In the genomic region with DNA sequence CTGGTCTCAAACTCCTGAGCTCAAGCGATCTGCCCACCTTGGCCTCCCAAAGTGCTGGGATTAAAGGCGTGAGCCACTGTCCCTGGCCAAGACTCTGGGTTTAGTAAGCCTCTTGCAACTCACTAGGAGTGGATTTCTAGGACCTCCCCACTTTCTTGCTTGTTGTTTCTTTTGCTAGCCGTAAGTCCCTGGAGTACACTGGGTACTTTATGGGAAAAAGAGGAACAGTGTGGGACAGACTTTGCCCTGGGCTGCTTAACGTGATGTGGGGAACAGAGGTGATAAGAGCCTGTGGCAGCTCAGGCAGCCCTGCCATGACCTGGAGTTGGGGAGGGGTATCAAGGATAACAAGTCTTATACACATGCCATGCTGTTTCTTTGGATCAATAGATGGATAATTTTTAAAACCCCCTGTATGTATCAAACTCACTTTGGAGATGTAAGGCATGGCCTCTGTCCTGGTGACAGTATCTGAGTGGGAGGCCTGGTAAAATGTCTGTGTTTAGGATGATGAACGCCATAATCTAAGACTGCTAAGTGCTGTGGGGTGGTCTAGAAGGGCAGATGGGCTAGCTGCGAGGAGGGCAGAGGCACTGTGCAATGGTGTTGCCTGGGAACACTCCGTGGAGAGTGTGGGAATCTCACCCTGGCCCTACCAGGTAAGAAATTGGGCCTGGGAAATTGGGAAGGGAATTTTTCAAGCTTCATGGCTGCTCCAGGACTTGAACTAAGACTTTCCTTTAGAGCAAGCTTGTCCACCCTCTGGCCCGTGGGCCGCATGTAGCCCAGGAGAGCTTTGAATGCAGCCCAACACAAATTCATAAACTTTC, we compare ENCODE assay signal across 1 cellular context.
TF ChIP-seq lines count a peak whose summit lies in the region.

No MANE protein-coding gene starts in this region.

TF ChIP-seq in A549, 52 proteins besides CTCF, POLR2A, EP300 and RAD21 (continued from another document):
- TF ChIP-seq PBX3 (IDR thresholded peaks at IDR 0.05), result no peak
- TF ChIP-seq, protein P1, sequence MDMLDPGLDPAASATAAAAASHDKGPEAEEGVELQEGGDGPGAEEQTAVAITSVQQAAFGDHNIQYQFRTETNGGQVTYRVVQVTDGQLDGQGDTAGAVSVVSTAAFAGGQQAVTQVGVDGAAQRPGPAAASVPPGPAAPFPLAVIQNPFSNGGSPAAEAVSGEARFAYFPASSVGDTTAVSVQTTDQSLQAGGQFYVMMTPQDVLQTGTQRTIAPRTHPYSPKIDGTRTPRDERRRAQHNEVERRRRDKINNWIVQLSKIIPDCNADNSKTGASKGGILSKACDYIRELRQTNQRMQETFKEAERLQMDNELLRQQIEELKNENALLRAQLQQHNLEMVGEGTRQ (IDR thresholded peaks at IDR 0.05), result no peak
- TF ChIP-seq BHLHE40 (IDR thresholded peaks at IDR 0.05; ENCODE audit: low read depth, low read length), result no peak
- TF ChIP-seq RFX5 (IDR thresholded peaks at IDR 0.05), result no peak
- 0 out of 2 replicates have a peak, but pooled peaks have one; percentile 16 for TF ChIP-seq TP53 (CRISPR knock-in tag; IDR thresholded peaks at IDR 0.05)
- TF ChIP-seq, protein P2, sequence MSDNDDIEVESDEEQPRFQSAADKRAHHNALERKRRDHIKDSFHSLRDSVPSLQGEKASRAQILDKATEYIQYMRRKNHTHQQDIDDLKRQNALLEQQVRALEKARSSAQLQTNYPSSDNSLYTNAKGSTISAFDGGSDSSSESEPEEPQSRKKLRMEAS (IDR thresholded peaks at IDR 0.05), result no peak
- TF ChIP-seq HEYL (CRISPR knock-in tag; IDR thresholded peaks at IDR 0.05), result peak; percentile 45; the same call in 1 of the 2 replicates
- no peak for TF ChIP-seq NR3C1 (IDR thresholded peaks at IDR 0.05)
- no peak for TF ChIP-seq RARB (CRISPR knock-in tag; IDR thresholded peaks at IDR 0.05)
- TF ChIP-seq CBX8 (IDR thresholded peaks at IDR 0.05), result no peak
- no peak for TF ChIP-seq TFCP2L1 (CRISPR knock-in tag; IDR thresholded peaks at IDR 0.05)
- no peak for TF ChIP-seq GATA3 (IDR thresholded peaks at IDR 0.05; ENCODE audit: borderline replicate concordance)
- TF ChIP-seq NFE2L2 (conservative IDR thresholded peaks at IDR 0.05; ENCODE audit: low read length), result no peak
- no peak for TF ChIP-seq PHF8 (IDR thresholded peaks at IDR 0.05; ENCODE audit: borderline replicate concordance, low read depth)
- TF ChIP-seq FOSL2 (IDR thresholded peaks at IDR 0.05), result no peak
- no peak for TF ChIP-seq FOSL2 (CRISPR knock-in tag; IDR thresholded peaks at IDR 0.05)
- peak; percentile 51; the same call in 1 of the 2 replicates for TF ChIP-seq HOXB13 (CRISPR knock-in tag; IDR thresholded peaks at IDR 0.05; ENCODE audit: low read depth)
- 0 out of 2 replicates have a peak, but pooled peaks have one; percentile 50 for TF ChIP-seq FOXS1 (CRISPR knock-in tag; IDR thresholded peaks at IDR 0.05)
- no peak for TF ChIP-seq NPAS2 (CRISPR knock-in tag; IDR thresholded peaks at IDR 0.05; ENCODE audit: borderline replicate concordance)
- TF ChIP-seq POLR2AphosphoS2 (conservative IDR thresholded peaks at IDR 0.05; ENCODE audit: low read length), result no peak
- no peak for TF ChIP-seq CEBPB (IDR thresholded peaks at IDR 0.05)
- TF ChIP-seq, protein P3, sequence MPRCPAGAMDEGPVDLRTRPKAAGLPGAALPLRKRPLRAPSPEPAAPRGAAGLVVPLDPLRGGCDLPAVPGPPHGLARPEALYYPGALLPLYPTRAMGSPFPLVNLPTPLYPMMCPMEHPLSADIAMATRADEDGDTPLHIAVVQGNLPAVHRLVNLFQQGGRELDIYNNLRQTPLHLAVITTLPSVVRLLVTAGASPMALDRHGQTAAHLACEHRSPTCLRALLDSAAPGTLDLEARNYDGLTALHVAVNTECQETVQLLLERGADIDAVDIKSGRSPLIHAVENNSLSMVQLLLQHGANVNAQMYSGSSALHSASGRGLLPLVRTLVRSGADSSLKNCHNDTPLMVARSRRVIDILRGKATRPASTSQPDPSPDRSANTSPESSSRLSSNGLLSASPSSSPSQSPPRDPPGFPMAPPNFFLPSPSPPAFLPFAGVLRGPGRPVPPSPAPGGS (IDR thresholded peaks at IDR 0.05), result no peak
- no peak for TF ChIP-seq ZSCAN20 (CRISPR knock-in tag; IDR thresholded peaks at IDR 0.05)
- TF ChIP-seq ZNF302 (CRISPR knock-in tag; IDR thresholded peaks at IDR 0.05), result no peak
- no peak for TF ChIP-seq HDAC2 (IDR thresholded peaks at IDR 0.05)
- TF ChIP-seq ATOH8 (CRISPR knock-in tag; IDR thresholded peaks at IDR 0.05; ENCODE audit: low read depth), result peak; percentile 50; the same call in 1 of the 2 replicates
- TF ChIP-seq KDM1A (IDR thresholded peaks at IDR 0.05; ENCODE audit: low read depth), result no peak
